In the genomic region with DNA sequence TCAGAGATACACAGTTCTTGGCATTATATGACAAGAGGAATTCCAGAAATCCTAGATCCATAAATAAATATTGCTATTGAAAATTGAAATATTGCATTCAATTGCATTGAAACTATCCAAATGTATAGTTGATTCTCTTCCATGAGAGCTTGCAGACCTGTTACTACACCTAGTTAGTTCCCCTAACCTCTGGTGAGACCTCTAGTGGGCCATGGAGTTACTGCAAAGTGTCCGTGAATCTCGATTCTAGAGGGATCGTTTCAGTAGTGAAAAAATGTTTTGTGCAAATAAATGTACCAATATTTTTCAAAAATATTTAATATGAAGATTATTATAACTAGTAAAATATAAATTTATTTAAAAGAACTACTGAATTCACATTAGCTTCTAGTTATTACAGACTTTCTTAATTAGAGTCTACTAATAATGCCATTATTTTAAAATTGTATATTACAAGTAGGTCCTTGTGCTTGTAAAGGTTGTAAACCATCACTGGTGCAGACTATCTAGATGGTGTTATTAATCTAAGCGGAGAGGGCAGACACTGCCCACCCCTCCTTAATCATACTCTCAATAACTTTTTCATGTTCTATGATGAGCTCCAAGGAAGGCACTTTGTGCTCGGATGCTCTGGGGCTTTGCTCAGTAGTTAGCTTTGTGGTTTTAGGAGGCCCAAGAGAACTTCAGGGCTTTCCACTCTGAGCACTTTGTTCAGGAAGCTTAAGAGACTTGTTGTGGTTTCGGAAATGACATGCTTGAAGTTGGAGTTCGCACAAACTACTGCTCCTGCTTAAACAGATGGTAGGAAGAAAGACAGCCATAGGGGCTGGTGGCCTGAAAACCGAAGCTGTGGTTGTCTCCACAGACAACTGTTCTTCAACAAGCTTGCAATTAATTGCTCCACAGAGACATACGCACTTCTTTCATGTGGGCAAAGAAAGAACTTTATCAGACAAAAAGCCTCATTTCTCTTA, we compare ENCODE assay signal across 8 cellular contexts. TPM values are rescaled to one million over a fixed set of nuclear protein-coding genes. Genes with fewer than 3 reads are reported as not detected.
A peak's percentile ranks its signal among the peaks of the same experiment; 100 is the strongest.
DNase-seq lines count a peak whose midpoint lies in the region; ATAC-seq, FAIRE-seq and TF ChIP-seq lines count a peak whose summit lies in the region.

No MANE protein-coding gene starts in this region.

- peaks cover 46% of the 10 kb centered on the region for H3K4me1 Mint-ChIP-seq in activated T-cell treated with anti-CD3 and anti-CD28 coated beads, Interleukin-2, amount 50 U/mL, for 4 hours (ENCODE audit: low read depth)

- H3K9me2 ChIP-seq in PC-3 (replicated peaks; ENCODE audit: low read length): no peaks in the 10 kb centered on the region

- CTCF ChIA-PET in PC-3 (lab: Charles Lee): interaction anchor here (0.6 to 0.7 kb wide), 3 partner anchors 124 to 677 kb away, joined by 3 to 4 read pairs (median 3); no protein-coding TSS in a partner anchor

- 60 to 62% methylated on average over 9 of the region's 9 CpGs for WGBS in aorta, 2 donors

- H3K9me3 ChIP-seq in PC-3 (ENCODE audit: low read length): no peaks in the 10 kb centered on the region
- H3K9me3 ChIP-seq in gastrocnemius medialis: no peaks in the 10 kb centered on the region
- H3K9me3 ChIP-seq in aorta (ENCODE audit: control insufficient read depth, low read length): no peaks in the 10 kb centered on the region

- no peak overlapping the region for H3K9ac ChIP-seq in PC-3 (ENCODE audit: low read length)

- H3K4me2 ChIP-seq in PC-3 (ENCODE audit: low read length): no peak overlapping the region

- in situ Hi-C loops in gastrocnemius medialis (cut with MboI; ENCODE audit: low sequenced_read_pairs in 4 of 4): no loop called here

- peak; percentile 94 for FAIRE-seq in GM19239 (lab: Jason Lieb, UNC)

- no peak overlapping the region for H3K4me3 ChIP-seq in PC-3 (ENCODE audit: low read length)
- no peak overlapping the region for H3K4me3 ChIP-seq in fibroblast of the aortic adventitia (ENCODE audit: low read depth, low read length)
- H3K4me3 ChIP-seq in gastrocnemius medialis: no peak overlapping the region
- no peak overlapping the region for H3K4me3 ChIP-seq in aorta (ENCODE audit: low read length in 2 of 2)

- no peak for TF ChIP-seq POLR2A in gastrocnemius medialis (IDR thresholded peaks at IDR 0.05)

- BruUV-seq in PC-3 (replicated peaks; lab: Mats Ljungman, UMichigan): no TSS peak

- DNase-seq in COLO668 (lab: John Stamatoyannopoulos, UW; ENCODE audit: unreplicated experiment) (peak; percentile 23), GM19239 (ENCODE audit: insufficient read length, low spot score) (peak; percentile 37), PC-3 (peak; percentile 75), fibroblast of the aortic adventitia (ENCODE audit: low read depth) (peak; percentile 53), gastrocnemius medialis (no peak), aorta (no peak)
- peak; percentile 52 for DNase-seq in activated T-cell treated with anti-CD3 and anti-CD28 coated beads, Interleukin-2, amount 50 U/mL, for 4 hours

- H3K27ac ChIP-seq in PC-3 (ENCODE audit: low read length) (no peak overlapping the region), gastrocnemius medialis (no peak overlapping the region), aorta (ENCODE audit: low read depth in 1 of 2, low read length in 2 of 2) (no peak overlapping the region)

- no peaks in the 10 kb centered on the region for H3K79me2 ChIP-seq in PC-3 (ENCODE audit: low read length)

- H3K4me3 Mint-ChIP-seq in activated T-cell treated with anti-CD3 and anti-CD28 coated beads, Interleukin-2, amount 50 U/mL, for 4 hours: peak overlapping the region; percentile 78

- ATAC-seq in HG03342 (IDR thresholded peaks at IDR 0.05; ENCODE audit: unreplicated experiment) (peak; percentile 83), PC-3 (peak; percentile 73), gastrocnemius medialis (no peak), aorta (ENCODE audit: low FRiP score) (no peak)
- peak; percentile 66 to 76 for ATAC-seq in activated T-cell treated with anti-CD3 and anti-CD28 coated beads, Interleukin-2, amount 50 U/mL, for 4 hours

- no peaks in the 10 kb centered on the region for H3F3A ChIP-seq in PC-3 (ENCODE audit: low read length, unreplicated experiment)

- H3K27me3 Mint-ChIP-seq in activated T-cell treated with anti-CD3 and anti-CD28 coated beads, Interleukin-2, amount 50 U/mL, for 4 hours (ENCODE audit: low read depth): no peaks in the 10 kb centered on the region

- no peaks in the 10 kb centered on the region for H3K9me3 Mint-ChIP-seq in activated T-cell treated with anti-CD3 and anti-CD28 coated beads, Interleukin-2, amount 50 U/mL, for 4 hours

- TF ChIP-seq CTCF in PC-3 (conservative IDR thresholded peaks at IDR 0.05; ENCODE audit: low read depth, low read length) (peak; percentile 64), fibroblast of the aortic adventitia (IDR thresholded peaks at IDR 0.05; ENCODE audit: insufficient read depth, low read length) (peak; percentile 92), gastrocnemius medialis (IDR thresholded peaks at IDR 0.05 in 4 of 5, conservative IDR thresholded peaks at IDR 0.05 in 1 of 5) (peak in 3 of 5 experiments; percentile 8 to 60 (median 37))

- H3K4me1 ChIP-seq in PC-3 (ENCODE audit: insufficient read depth, low read length) (no peaks in the 10 kb centered on the region), gastrocnemius medialis (no peaks in the 10 kb centered on the region), aorta (ENCODE audit: control insufficient read depth in 1 of 2, insufficient read depth in 2 of 2, low read length in 2 of 2) (no peaks in the 10 kb centered on the region)

- intact Hi-C loops in PC-3 (cut with micrococcal nuclease): loop anchor here (1.0 to 10.0 kb wide), 3 partner anchors 123 to 676 kb away; partner anchors contain the start of gene IL2
- intact Hi-C loops in gastrocnemius medialis (cut with DNase I; ENCODE audit: low total_unique reads): no loop called here
- intact Hi-C loops in aorta (cut with DNase I): loop anchor here in 1 of 2 donors (2.0 kb wide), 1 partner anchor 677 kb away; no protein-coding TSS in a partner anchor

- H2AFZ ChIP-seq in PC-3 (ENCODE audit: low read length): no peak overlapping the region

- H3K27me3 ChIP-seq in PC-3 (ENCODE audit: low read length) (no peaks in the 10 kb centered on the region), gastrocnemius medialis (no peaks in the 10 kb centered on the region), aorta (ENCODE audit: control insufficient read depth in 1 of 2, insufficient read depth in 2 of 2, low read length in 1 of 2) (no peaks in the 10 kb centered on the region)

- H4K20me1 ChIP-seq in PC-3 (ENCODE audit: low read length): no peaks in the 10 kb centered on the region

- POLR2A ChIA-PET in PC-3 (lab: Charles Lee; ENCODE audit: unreplicated experiment): no interaction called here

- H3K36me3 Mint-ChIP-seq in activated T-cell treated with anti-CD3 and anti-CD28 coated beads, Interleukin-2, amount 50 U/mL, for 4 hours (ENCODE audit: insufficient read depth): no peaks in the 10 kb centered on the region

- no peaks in the 10 kb centered on the region for H3K36me3 ChIP-seq in PC-3 (ENCODE audit: low read depth, low read length)
- H3K36me3 ChIP-seq in gastrocnemius medialis: no peaks in the 10 kb centered on the region
- H3K36me3 ChIP-seq in aorta (ENCODE audit: control insufficient read depth in 1 of 2, insufficient read depth in 2 of 2, low read length in 1 of 2): no peaks in the 10 kb centered on the region

RNA-seq across cellular contexts. Expression of gene IL21, which starts 42.8 kb away (rescaled TPM):
- total RNA-seq in PC-3 (2014; rRNA removed): not detected in 2 replicates
- total RNA-seq in activated T-cell treated with anti-CD3 and anti-CD28 coated beads, Interleukin-2, amount 50 U/mL, for 4 hours: 100 to 1,000 TPM in 1 of 3 donors, 10 to 100 TPM in 2; 35.0 to 109 (median 42.8) TPM
- not detected in 2 replicates for total RNA-seq in fibroblast of the aortic adventitia (ENCODE audit: low replicate concordance)
- total RNA-seq in gastrocnemius medialis: not detected
- not detected for total RNA-seq in aorta
- not detected for polyA plus RNA-seq in aorta

Comparison
In these comparisons a context has a peak if more than half of its experiments do, and no peak if none do; other contexts are left out.
1. DNase-seq: peak in COLO668 (single experiment), GM19239 (single experiment), PC-3 (single experiment), activated T-cell treated with anti-CD3 and anti-CD28 coated beads, Interleukin-2, amount 50 U/mL, for 4 hours (single experiment) and fibroblast of the aortic adventitia (single experiment); none in gastrocnemius medialis (0 of 2) and aorta (0 of 2).
2. ATAC-seq: peak in HG03342 (single experiment), PC-3 (single experiment) and activated T-cell treated with anti-CD3 and anti-CD28 coated beads, Interleukin-2, amount 50 U/mL, for 4 hours (2 of 2); none in gastrocnemius medialis (0 of 2) and aorta (single experiment).
3. CTCF ChIP-seq: peak in every context shown above with its lines; median percentile 92 in fibroblast of the aortic adventitia; 64 in PC-3; 37 in gastrocnemius medialis.
4. RNA of gene IL21, which starts 42.8 kb away (total RNA-seq): 35.0 to 109 TPM in activated T-cell treated with anti-CD3 and anti-CD28 coated beads, Interleukin-2, amount 50 U/mL, for 4 hours; not detected in PC-3, not detected in fibroblast of the aortic adventitia, not detected in gastrocnemius medialis and not detected in aorta; every median in the first group is over 10 times any median in the second.